ENCODE assay signal across 16 cellular contexts in the genomic region with DNA sequence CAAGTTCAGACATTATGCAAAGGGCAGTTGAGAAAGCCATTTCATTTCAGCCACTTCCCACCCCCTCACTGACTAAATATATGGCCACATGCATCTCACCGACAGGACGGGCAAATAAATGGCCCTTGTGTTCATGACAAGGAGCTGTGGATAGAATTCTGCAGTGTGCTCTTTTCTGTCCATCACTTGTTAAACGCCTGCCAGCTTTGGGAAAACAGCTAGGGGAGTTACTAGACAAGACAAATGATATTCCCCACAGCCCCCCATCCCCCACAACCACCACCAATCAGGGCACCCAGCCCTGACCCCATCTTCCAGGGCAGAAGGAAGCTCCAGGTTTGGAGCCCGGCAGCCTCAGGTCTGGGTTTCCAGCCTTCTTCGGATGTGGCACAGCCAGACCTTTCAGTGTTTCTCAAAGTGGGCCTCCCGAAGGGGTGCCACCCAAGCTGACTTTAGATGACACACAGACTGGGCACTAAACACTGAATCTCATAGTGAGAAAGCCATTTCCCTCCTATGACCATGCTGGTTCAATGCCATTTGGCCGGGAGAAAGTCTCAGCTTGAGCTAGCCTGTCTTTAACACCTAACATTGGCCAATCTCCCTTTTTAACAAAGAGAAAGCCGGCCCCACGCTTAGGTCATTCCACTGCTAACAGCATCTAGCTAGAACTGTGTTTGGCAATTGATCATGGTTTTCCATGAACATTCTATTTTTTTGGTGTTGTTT. TPM values are rescaled to one million over a fixed set of nuclear protein-coding genes. Genes with fewer than 3 reads are reported as not detected.
DNase-seq lines count a peak whose midpoint lies in the region; ATAC-seq, FAIRE-seq and TF ChIP-seq lines count a peak whose summit lies in the region.
"Had no signal": no experiment of that assay in that cellular context is flagged by ENCODE, and none has a peak within 500 bp of the region (broad histone marks: within the 10 kb centered on the region; RNA-seq: fewer than 3 reads in every experiment).

No MANE protein-coding gene starts in this region.

- H3K4me2 ChIP-seq in GM23248 (ENCODE audit: unreplicated experiment): peak overlapping the region; percentile 86
- H3K4me2 ChIP-seq in K562 (ENCODE audit: insufficient read depth, low read length): peak overlapping the region; percentile 4

- H3K27ac ChIP-seq in GM23248 (peak overlapping the region; percentile 95), K562 (ENCODE audit: extremely low read depth, low read depth, low read length) (no peak overlapping the region), right atrium auricular region (no peak overlapping the region), sigmoid colon (peak overlapping the region in 3 of 4 donors; percentile 34 to 58 (median 53))
- H3K27ac ChIP-seq: transverse colon had no signal

- H3K4me3 ChIP-seq in GM23248 (peak overlapping the region; percentile 58), K562 (no peak overlapping the region), right atrium auricular region (no peak overlapping the region), sigmoid colon (no peak overlapping the region)
- H3K4me3 ChIP-seq: HAP-1, transverse colon had no signal

- no peak for TF ChIP-seq RAD21 in K562 (CRISPR knock-in tag; conservative IDR thresholded peaks at IDR 0.05 in 1 of 2, IDR thresholded peaks at IDR 0.05 in 1 of 2)

- H3F3A ChIP-seq in GM23248 (ENCODE audit: insufficient read depth): peaks cover 21% of the 10 kb centered on the region

- no peak for TF ChIP-seq CTCF in K562 (IDR thresholded peaks at IDR 0.05 in 2 of 3, conservative IDR thresholded peaks at IDR 0.05 in 1 of 3; ENCODE audit: insufficient read depth in 2 of 3, low read depth in 1 of 3, low read length in 3 of 3)
- TF ChIP-seq CTCF in right atrium auricular region (IDR thresholded peaks at IDR 0.05): no peak
- no peak for TF ChIP-seq CTCF in sigmoid colon (IDR thresholded peaks at IDR 0.05)

- FAIRE-seq in K562 (lab: Jason Lieb, UNC): no peak
- FAIRE-seq: endothelial cell of umbilical vein, keratinocyte had no signal

- H3K36me3 ChIP-seq in GM23248 (ENCODE audit: low read depth): no peaks in the 10 kb centered on the region
- no peaks in the 10 kb centered on the region for H3K36me3 ChIP-seq in K562 (ENCODE audit: control insufficient read depth, insufficient read depth, low read length)
- H3K36me3 ChIP-seq in right atrium auricular region: no peaks in the 10 kb centered on the region
- H3K36me3 ChIP-seq in sigmoid colon: no peaks in the 10 kb centered on the region
- H3K36me3 ChIP-seq: BE2C, HAP-1, transverse colon had no signal

- H3K9me1 ChIP-seq in K562 (ENCODE audit: control insufficient read depth, insufficient read depth, low read length): no peaks in the 10 kb centered on the region

- CTCF ChIA-PET in K562 (lab: Yijun Ruan, JAX; ENCODE audit: low intra/inter-chr PET ratio): no interaction called here

- no TSS peak for BruUV-seq in K562 (replicated peaks; lab: Mats Ljungman, UMichigan)

- WGBS in GM23248 (ENCODE audit: low coverage in 1 of 2, low lambda C conversion rate in 2 of 2, missing lambda C conversion rate in 2 of 2), 2 experiments: 1 to 12% methylated on average over 9 of the region's 9 CpGs
- WGBS in K562 (ENCODE audit: insufficient coverage, low coverage, missing lambda C conversion rate): 59% methylated on average over 9 of the region's 9 CpGs
- 84 to 88% methylated on average over 9 of the region's 9 CpGs for WGBS in sigmoid colon, 2 donors

- in situ Hi-C loops in GM23248 (cut with MboI) (no loop called here), K562 (cut with MboI) (no loop called here)

- intact Hi-C loops in K562 (cut with micrococcal nuclease) (no loop called here), sigmoid colon (cut with DNase I) (no loop called here)

- H3K9ac ChIP-seq in GM23248 (peak overlapping the region; percentile 78), K562 (ENCODE audit: insufficient read depth in 1 of 2, low read depth in 2 of 2, low read length in 2 of 2) (peak overlapping the region; percentile 2 to 59; a peak in 1 of 4 replicates)

- TF ChIP-seq EP300 in K562 (IDR thresholded peaks at IDR 0.05; ENCODE audit: low read length) (no peak), sigmoid colon (IDR thresholded peaks at IDR 0.05) (no peak)

- peak; percentile 96 for DNase-seq in GM23248
- no peak for DNase-seq in K562 (ENCODE audit: extremely low read depth in 1 of 4, low spot score in 3 of 4)
- DNase-seq in right atrium auricular region (ENCODE audit: low spot score): peak; percentile 77
- DNase-seq in sigmoid colon: peak; percentile 79
- no peak for DNase-seq in central memory CD4-positive, alpha-beta T cell
- DNase-seq in HT-29 (ENCODE audit: low spot score): no peak
- DNase-seq: activated CD4-positive, alpha-beta T cell treated with anti-CD3 and anti-CD28 coated beads, Interleukin-2, amount 10 ng/mL, durations not matched to agents 7 days and 5 days; activated T-cell treated with anti-CD3 and anti-CD28 coated beads, Interleukin-2, amount 50 U/mL, for 24 hours; BE2C; NCI-H1105 treated with DMSO at 0.1 percent for 48 hours; transverse colon had no signal

- H3K4me1 ChIP-seq in GM23248 (ENCODE audit: insufficient read depth) (peaks cover 39% of the 10 kb centered on the region), K562 (replicated peaks in 1 of 2; ENCODE audit: control insufficient read depth in 2 of 2, insufficient read depth in 2 of 2, low read length in 2 of 2) (peaks cover 29% of the 10 kb centered on the region in 2 experiments), right atrium auricular region (peaks cover 0 to 34% of the 10 kb centered on the region in 2 donors), sigmoid colon (peaks cover 0 to 30% (median 12%) of the 10 kb centered on the region in 4 donors)
- H3K4me1 ChIP-seq: HAP-1 had no signal

- ATAC-seq in K562 (no peak), GM21526 (IDR thresholded peaks at IDR 0.05; ENCODE audit: low FRiP score, unreplicated experiment) (no peak), GM19467 (IDR thresholded peaks at IDR 0.05; ENCODE audit: unreplicated experiment) (no peak)

- H3K27me3 ChIP-seq in GM23248 (replicated peaks; ENCODE audit: insufficient read depth): no peaks in the 10 kb centered on the region
- H3K27me3 ChIP-seq in K562 (ENCODE audit: control insufficient read depth in 2 of 2, insufficient read depth in 2 of 2, low read length in 2 of 2): no peaks in the 10 kb centered on the region
- H3K27me3 ChIP-seq in right atrium auricular region: no peaks in the 10 kb centered on the region
- H3K27me3 ChIP-seq in sigmoid colon: peaks cover 0 to 22% (median 0%) of the 10 kb centered on the region in 3 donors
- H3K27me3 ChIP-seq: BE2C had no signal

- no peaks in the 10 kb centered on the region for H4K20me1 ChIP-seq in GM23248 (ENCODE audit: insufficient read depth)
- no peaks in the 10 kb centered on the region; the same call in 1 of the 2 replicates for H4K20me1 ChIP-seq in K562 (replicated peaks; ENCODE audit: control insufficient read depth, insufficient read depth, low read length)

- H3K9me3 ChIP-seq in GM23248 (ENCODE audit: low read depth) (no peaks in the 10 kb centered on the region), K562 (replicated peaks; ENCODE audit: control insufficient read depth, insufficient read depth, low read depth, low read length) (no peaks in the 10 kb centered on the region), right atrium auricular region (no peaks in the 10 kb centered on the region), sigmoid colon (no peaks in the 10 kb centered on the region)
- H3K9me3 ChIP-seq: BE2C, HAP-1, transverse colon had no signal

- no peaks in the 10 kb centered on the region for H3K9me2 ChIP-seq in GM23248 (ENCODE audit: insufficient read depth)

- H2AFZ ChIP-seq in GM23248 (peak overlapping the region; percentile 70), K562 (ENCODE audit: low read depth, low read length) (peak overlapping the region; percentile 67)

- H3K79me2 ChIP-seq in GM23248 (ENCODE audit: insufficient read depth) (no peaks in the 10 kb centered on the region), K562 (ENCODE audit: control insufficient read depth, insufficient read depth, low read length) (peaks cover 9% of the 10 kb centered on the region)

- POLR2A ChIA-PET in K562 (lab: Yijun Ruan, JAX): interaction anchor here (0.7 to 1.5 kb wide), 3 partner anchors 11 to 17 kb away, joined by 3 to 4 read pairs (median 4); no protein-coding TSS in a partner anchor

- TF ChIP-seq POLR2A in K562 (conservative IDR thresholded peaks at IDR 0.05) (no peak), sigmoid colon (IDR thresholded peaks at IDR 0.05) (no peak)

RNA-seq across cellular contexts. Expression of a gene that starts 4.0 kb away (rescaled TPM):
- 0.76 TPM in 1 of 2 replicates, not detected in the other for total RNA-seq in GM23248 (2014; rRNA removed; shearing (Covaris generic))
- 0.49 TPM in 2 replicates for polyA plus RNA-seq in GM23248 (2016; fragmentation: Nextera tagmentation; extraction: Ambion mirVana)
- total RNA-seq in K562 (2011; cell fraction: chromatin; rRNA removed; ENCODE audit: low replicate concordance): 220 and 451 TPM in 2 replicates
- 258 and 278 TPM in 2 replicates for total RNA-seq in K562 (2011; cell fraction: nucleolus; rRNA removed)
- 187 and 217 TPM in 2 replicates for total RNA-seq in K562 (2011; cell fraction: nucleoplasm; rRNA removed)
- 22.3 and 28.3 TPM in 2 replicates for total RNA-seq in K562 (2014; rRNA removed)
- 9.2 and 15.5 TPM in 2 replicates for total RNA-seq in K562 (2014; rRNA removed; fragmentation: Illumina TruSeq; extraction: Trizol)
- total RNA-seq in K562 (2015; rRNA removed; fragmentation: Illumina TruSeq; extraction: Trizol): 12.8 and 13.3 TPM in 2 replicates
- total RNA-seq in K562 (2021): 43.3 and 46.1 TPM in 2 replicates
- polyA plus RNA-seq in K562 (2011; rRNA removed): 48.8 and 65.1 TPM in 2 replicates
- 23.4 and 24.4 TPM in 2 replicates for polyA plus RNA-seq in K562 (2011; cell fraction: cytosol; rRNA removed)
- polyA plus RNA-seq in K562 (2011; cell fraction: nucleus; rRNA removed): 468 and 642 TPM in 2 replicates
- polyA plus RNA-seq in K562 (2012): 23.3 and 29.2 TPM in 2 replicates
- polyA plus RNA-seq in K562 (2014; fragmentation: Illumina TruSeq; extraction: Trizol): 21.4 and 23.4 TPM in 2 replicates
- 1 to 10 TPM; 3.3 to 3.8 TPM for polyA plus RNA-seq in K562 (2014; fragmentation: Nextera tagmentation; extraction: Ambion mirVana)
- 62.7 and 66.4 TPM in 2 replicates for polyA plus RNA-seq in K562 (2014; rRNA removed)
- 12.5 and 15.4 TPM in 2 replicates for polyA minus RNA-seq in K562 (2011; rRNA and poly(A)+ RNA removed)
- 15.8 and 20.2 TPM in 2 replicates for polyA minus RNA-seq in K562 (2011; cell fraction: cytosol; rRNA and poly(A)+ RNA removed)
- 65.3 and 73.8 TPM in 2 replicates for polyA minus RNA-seq in K562 (2011; cell fraction: nucleus; rRNA and poly(A)+ RNA removed)
- 1 to 10 TPM; 2.9 to 4.7 TPM for total RNA-seq in right atrium auricular region
- total RNA-seq in sigmoid colon: 10 to 100 TPM in 3 of 4 donors, 1 to 10 TPM in 1; 9.4 to 28.0 (median 15.1) TPM
- polyA plus RNA-seq in sigmoid colon: 1 to 10 TPM in 2 of 3 donors, under 1 TPM in 1; 0.92 to 7.8 (median 4.8) TPM
- 0.31 and 0.39 TPM in 2 replicates for total RNA-seq in HT-29 (2014; rRNA removed; shearing (Covaris generic))
- total RNA-seq: activated CD4-positive, alpha-beta T cell treated with anti-CD3 and anti-CD28 coated beads, Interleukin-2, amount 10 ng/mL, durations not matched to agents 7 days and 5 days; endothelial cell of umbilical vein had no signal
- polyA plus RNA-seq: endothelial cell of umbilical vein had no signal

RNA-seq across cellular contexts. Expression of a gene that starts 36.1 kb away (rescaled TPM):
- not detected in 2 replicates for total RNA-seq in GM23248 (2014; rRNA removed; shearing (Covaris generic))
- polyA plus RNA-seq in GM23248 (2016; fragmentation: Nextera tagmentation; extraction: Ambion mirVana) (0.16 and 0.34 TPM in 2 replicates), K562 (2011; rRNA removed) (4.5 and 5.3 TPM in 2 replicates), K562 (2014; fragmentation: Illumina TruSeq; extraction: Trizol) (1.7 and 2.5 TPM in 2 replicates), K562 (2014; fragmentation: Nextera tagmentation; extraction: Ambion mirVana) (1 to 10 TPM; 2.7 to 7.4 TPM), K562 (2014; rRNA removed) (2.5 and 2.6 TPM in 2 replicates), sigmoid colon (1 to 10 TPM; 2.4 to 5.1 (median 3.0) TPM)
- 9.8 and 24.9 TPM in 2 replicates for total RNA-seq in K562 (2011; cell fraction: chromatin; rRNA removed; ENCODE audit: low replicate concordance)
- total RNA-seq in K562 (2011; cell fraction: nucleolus; rRNA removed): 5.3 and 6.2 TPM in 2 replicates
- total RNA-seq in K562 (2011; cell fraction: nucleoplasm; rRNA removed): 12.7 and 15.3 TPM in 2 replicates
- total RNA-seq in K562 (2014; rRNA removed) (5.5 and 5.9 TPM in 2 replicates), K562 (2014; rRNA removed; fragmentation: Illumina TruSeq; extraction: Trizol) (10.4 and 12.7 TPM in 2 replicates), K562 (2015; rRNA removed; fragmentation: Illumina TruSeq; extraction: Trizol) (9.0 and 9.8 TPM in 2 replicates), K562 (2021) (12.0 and 12.3 TPM in 2 replicates), right atrium auricular region (1 to 10 TPM; 4.4 to 5.9 TPM), sigmoid colon (1 to 10 TPM in 2 of 4 donors, under 1 TPM in 2; 0.83 to 1.8 (median 1.2) TPM)
- 1.5 and 2.7 TPM in 2 replicates for polyA plus RNA-seq in K562 (2011; cell fraction: cytosol; rRNA removed)
- polyA plus RNA-seq in K562 (2011; cell fraction: nucleus; rRNA removed): 1.9 and 2.6 TPM in 2 replicates
- polyA plus RNA-seq in K562 (2012): 0.96 and 1.2 TPM in 2 replicates
- polyA minus RNA-seq in K562 (2011; rRNA and poly(A)+ RNA removed): 10.1 and 10.3 TPM in 2 replicates
- polyA minus RNA-seq in K562 (2011; cell fraction: cytosol; rRNA and poly(A)+ RNA removed): 5.6 and 5.7 TPM in 2 replicates
- polyA minus RNA-seq in K562 (2011; cell fraction: nucleus; rRNA and poly(A)+ RNA removed): 2.2 and 3.1 TPM in 2 replicates
- total RNA-seq in HT-29 (2014; rRNA removed; shearing (Covaris generic)): 23.7 and 29.9 TPM in 2 replicates
- total RNA-seq: endothelial cell of umbilical vein had no signal

Comparison
In these comparisons a context has a peak if more than half of its experiments do, and no peak if none do; other contexts are left out.
1. DNase-seq: peak in GM23248 (single experiment), right atrium auricular region (single experiment) and sigmoid colon (single experiment); none in K562 (0 of 4), central memory CD4-positive, alpha-beta T cell (single experiment) and HT-29 (single experiment).
2. H3K27ac ChIP-seq: peak in GM23248 (single experiment) and sigmoid colon (3 of 4); none in K562 (single experiment) and right atrium auricular region (0 of 2).